Comparison of ENCODE assay signal across 13 cellular contexts in genomic region chr11:127017482-127017881, GRCh38. TPM values are rescaled to one million over a fixed set of nuclear protein-coding genes. Genes with fewer than 3 reads are reported as not detected.
A peak's percentile ranks its signal among the peaks of the same experiment; 100 is the strongest.
DNase-seq lines count a peak whose midpoint lies in the region; ATAC-seq and TF ChIP-seq lines count a peak whose summit lies in the region.
"Had no signal": no experiment of that assay in that cellular context is flagged by ENCODE, and none has a peak within 500 bp of the region (broad histone marks: within the 10 kb centered on the region; RNA-seq: fewer than 3 reads in every experiment).

No MANE protein-coding gene starts in this region.

- H3K27me3 Mint-ChIP-seq in natural killer cell treated with Interleukin-12 subunit alpha and Interleukin-12 subunit beta and Interleukin-15 and Interleukin-18, amount 100 ng/mL, for 72 hours, result peaks cover 32 to 34% of the 10 kb centered on the region in 2 donors

- no peak overlapping the region for H3K27ac Mint-ChIP-seq in natural killer cell treated with Interleukin-12 subunit alpha and Interleukin-12 subunit beta and Interleukin-15 and Interleukin-18, amount 100 ng/mL, for 72 hours
- H3K27ac Mint-ChIP-seq: activated T-cell treated with anti-CD3 and anti-CD28 coated beads, Interleukin-2, amount 50 U/mL, for 72 hours had no signal

- H3K36me3 ChIP-seq in Loucy (ENCODE audit: insufficient read depth, low read length), result no peaks in the 10 kb centered on the region
- no peaks in the 10 kb centered on the region for H3K36me3 ChIP-seq in brain microvascular endothelial cell (replicated peaks)
- H3K36me3 ChIP-seq: thoracic aorta had no signal

- peak; percentile 34; the same call in 1 of the 2 replicates for TF ChIP-seq CTCF in Loucy (conservative IDR thresholded peaks at IDR 0.05; ENCODE audit: low read length)
- TF ChIP-seq CTCF in brain microvascular endothelial cell (IDR thresholded peaks at IDR 0.05; ENCODE audit: low read depth, low read length, missing control alignments), result peak; percentile 84

- H3K9ac ChIP-seq in Loucy (ENCODE audit: low read depth, low read length, poor library complexity, severe bottlenecking), result no peak overlapping the region

- H2AFZ ChIP-seq in Loucy (ENCODE audit: low read length), result no peak overlapping the region

- no peak for ATAC-seq in natural killer cell treated with Interleukin-12 subunit alpha and Interleukin-12 subunit beta and Interleukin-15 and Interleukin-18, amount 100 ng/mL, for 72 hours
- ATAC-seq: activated T-cell treated with anti-CD3 and anti-CD28 coated beads, Interleukin-2, amount 50 U/mL, for 72 hours had no signal

- H3K27me3 ChIP-seq in Loucy (ENCODE audit: insufficient read depth, low read length, poor library complexity, severe bottlenecking), result no peaks in the 10 kb centered on the region
- H3K27me3 ChIP-seq in brain microvascular endothelial cell (replicated peaks), result no peaks in the 10 kb centered on the region

- no peaks in the 10 kb centered on the region for H3K4me1 ChIP-seq in Loucy (ENCODE audit: insufficient read depth, low read length, poor library complexity, severe bottlenecking)

- no peaks in the 10 kb centered on the region for H3K79me2 ChIP-seq in Loucy (ENCODE audit: insufficient read depth, low read length)

- no peaks in the 10 kb centered on the region for H3K9me3 ChIP-seq in Loucy (ENCODE audit: insufficient read depth, low read depth, low read length)
- H3K9me3 ChIP-seq: thoracic aorta had no signal

- H4K20me1 ChIP-seq in Loucy (ENCODE audit: insufficient read depth, low read length, poor library complexity, severe bottlenecking), result no peaks in the 10 kb centered on the region

- no peaks in the 10 kb centered on the region for H3K4me1 Mint-ChIP-seq in natural killer cell treated with Interleukin-12 subunit alpha and Interleukin-12 subunit beta and Interleukin-15 and Interleukin-18, amount 100 ng/mL, for 72 hours (ENCODE audit: low read depth in 2 of 2)

- no peak overlapping the region for H3K4me3 Mint-ChIP-seq in natural killer cell treated with Interleukin-12 subunit alpha and Interleukin-12 subunit beta and Interleukin-15 and Interleukin-18, amount 100 ng/mL, for 72 hours
- H3K4me3 Mint-ChIP-seq: activated T-cell treated with anti-CD3 and anti-CD28 coated beads, Interleukin-2, amount 50 U/mL, for 72 hours had no signal

- DNase-seq in COLO829 (ENCODE audit: low spot score) (peak; percentile 36), brain microvascular endothelial cell (peak; percentile 60), mucosa of gallbladder (ENCODE audit: low spot score) (peak; percentile 37), putamen (ENCODE audit: low spot score) (no peak), GF-D8 (lab: John Stamatoyannopoulos, UW) (no peak), caudate nucleus (lab: John Stamatoyannopoulos, UW) (no peak)
- no peak for DNase-seq in natural killer cell treated with Interleukin-12 subunit alpha and Interleukin-12 subunit beta and Interleukin-15 and Interleukin-18, amount 100 ng/mL, for 72 hours (ENCODE audit: low spot score)
- DNase-seq: activated T-cell treated with anti-CD3 and anti-CD28 coated beads, Interleukin-2, amount 50 U/mL, for 72 hours; GDM1; stimulated activated CD4-positive, alpha-beta T cell treated with anti-CD3 and anti-CD28 coated beads, Interleukin-1b, Interleukin-23, amount 100 ng/mL, for 48 hours; T-helper 1 cell had no signal

- H3K27ac ChIP-seq in brain microvascular endothelial cell, result no peak overlapping the region
- no peak overlapping the region for H3K27ac ChIP-seq in caudate nucleus (ENCODE audit: low read depth, low read length)
- H3K27ac ChIP-seq: thoracic aorta had no signal

- no peaks in the 10 kb centered on the region for H3K9me3 Mint-ChIP-seq in natural killer cell treated with Interleukin-12 subunit alpha and Interleukin-12 subunit beta and Interleukin-15 and Interleukin-18, amount 100 ng/mL, for 72 hours

- H3F3A ChIP-seq in Loucy (ENCODE audit: low read depth), result no peaks in the 10 kb centered on the region

- no peak overlapping the region for H3K4me2 ChIP-seq in Loucy (ENCODE audit: low read depth, low read length, poor library complexity, severe bottlenecking)

- H3K4me3 ChIP-seq in Loucy (ENCODE audit: low read length, poor library complexity, severe bottlenecking) (no peak overlapping the region), brain microvascular endothelial cell (ENCODE audit: low read depth, low read length) (no peak overlapping the region)
- H3K4me3 ChIP-seq: thoracic aorta had no signal

- no peaks in the 10 kb centered on the region for H3K36me3 Mint-ChIP-seq in natural killer cell treated with Interleukin-12 subunit alpha and Interleukin-12 subunit beta and Interleukin-15 and Interleukin-18, amount 100 ng/mL, for 72 hours

- in situ Hi-C loops in brain microvascular endothelial cell (cut with HindIII; ENCODE audit: low pct_ligation_motif_present, low sequenced_read_pairs), result no loop called here

- H3K9me2 ChIP-seq in Loucy (replicated peaks; ENCODE audit: low read depth, low read length), result no peaks in the 10 kb centered on the region

RNA-seq across cellular contexts. Expression of gene KIRREL3, which starts 16.9 kb away (rescaled TPM):
- 0.66 TPM for total RNA-seq in mucosa of gallbladder
- not detected for total RNA-seq in natural killer cell treated with Interleukin-12 subunit alpha and Interleukin-12 subunit beta and Interleukin-15 and Interleukin-18, amount 100 ng/mL, for 72 hours
- total RNA-seq: activated T-cell treated with anti-CD3 and anti-CD28 coated beads, Interleukin-2, amount 50 U/mL, for 72 hours; thoracic aorta had no signal

Comparison
In these comparisons a context has a peak if more than half of its experiments do, and no peak if none do; other contexts are left out.
1. DNase-seq: peak in COLO829 (single experiment), brain microvascular endothelial cell (single experiment) and mucosa of gallbladder (single experiment); none in natural killer cell treated with Interleukin-12 subunit alpha and Interleukin-12 subunit beta and Interleukin-15 and Interleukin-18, amount 100 ng/mL, for 72 hours (single experiment), putamen (single experiment), GF-D8 (single experiment) and caudate nucleus (0 of 61).